In the genomic region with DNA sequence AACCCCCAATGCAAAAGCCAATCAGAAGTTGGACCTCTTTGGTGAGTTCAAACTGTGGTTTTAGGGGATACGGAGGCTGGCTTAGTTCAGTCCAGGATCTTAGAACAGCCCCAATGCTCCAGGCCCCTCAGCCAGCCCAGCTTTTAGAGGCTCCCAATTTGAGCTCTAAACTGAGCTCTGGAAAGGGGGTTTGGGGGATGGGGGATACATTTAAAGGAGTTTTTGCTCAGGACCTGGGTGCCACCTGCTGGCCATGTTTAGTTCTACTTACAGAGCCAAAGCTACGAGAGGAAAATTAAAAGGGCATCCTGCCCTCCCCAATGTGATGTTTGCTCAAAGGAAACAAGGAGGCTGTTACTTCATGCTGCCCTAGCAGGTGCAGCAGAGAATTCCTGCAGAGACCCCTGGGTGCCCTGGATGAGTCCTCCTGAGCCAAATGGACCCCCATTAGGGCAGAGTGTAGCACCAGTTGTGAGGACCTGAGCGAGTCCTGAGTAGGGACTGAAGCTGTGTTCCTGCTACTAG, we compare ENCODE assay signal across 8 cellular contexts. TPM values are rescaled to one million over a fixed set of nuclear protein-coding genes. Genes with fewer than 3 reads are reported as not detected.
DNase-seq lines count a peak whose midpoint lies in the region; ATAC-seq and TF ChIP-seq lines count a peak whose summit lies in the region.

No MANE protein-coding gene starts in this region.

- no peak overlapping the region for H2BK12ac ChIP-seq in trophoblast cell (ENCODE audit: low read length)

- no peak overlapping the region for H3K23ac ChIP-seq in trophoblast cell (ENCODE audit: low read length)

- peak; percentile 73 for DNase-seq in D341Med (ENCODE audit: low spot score)
- DNase-seq in HuH-7 (ENCODE audit: low spot score) = peak; percentile 65
- DNase-seq in OCI-M2 (lab: John Stamatoyannopoulos, UW; ENCODE audit: unreplicated experiment) = peak; percentile 28
- DNase-seq in activated effector memory CD4-positive, alpha-beta T cell treated with anti-CD3 and anti-CD28 coated beads, Interleukin-2, amount 50 U/mL, for 16 hours = peak; percentile 75
- peak; percentile 42 to 72 for DNase-seq in trophoblast cell

- H3K27ac ChIP-seq in gastroesophageal sphincter (no peak overlapping the region), trophoblast cell (ENCODE audit: low read depth, low read length) (no peak overlapping the region)

- TF ChIP-seq POLR2A in gastroesophageal sphincter (IDR thresholded peaks at IDR 0.05) = no peak

- H3K36me3 ChIP-seq in gastroesophageal sphincter (peaks cover 0 to under 1% of the 10 kb centered on the region in 2 donors), trophoblast cell (ENCODE audit: control insufficient read depth in 1 of 2, insufficient read depth in 2 of 2, low read length in 2 of 2) (peaks cover 2 to 4% of the 10 kb centered on the region in 2 experiments)

- WGBS in gastroesophageal sphincter (ENCODE audit: low coverage in 1 of 2), 2 donors = 11 to 40% methylated on average over 1 to 2 of the region's 3 CpGs
- WGBS in trophoblast cell (ENCODE audit: extremely low coverage, insufficient coverage, insufficient read length) = no CpG with 5 or more reads among the region's 3 CpGs

- H3K4me2 ChIP-seq in trophoblast cell (ENCODE audit: low read length) = no peak overlapping the region

- H3K9ac ChIP-seq in trophoblast cell (ENCODE audit: low read length) = no peak overlapping the region

- no peak overlapping the region for H3K18ac ChIP-seq in trophoblast cell (ENCODE audit: low read length)

- peak overlapping the region; percentile 40 for H2AK5ac ChIP-seq in trophoblast cell (ENCODE audit: low read length)

- ATAC-seq in gastroesophageal sphincter (no peak), HG02870 (IDR thresholded peaks at IDR 0.05; ENCODE audit: unreplicated experiment) (no peak), HG02885 (IDR thresholded peaks at IDR 0.05; ENCODE audit: poor library complexity, unreplicated experiment) (no peak)

- no peak overlapping the region for H3K14ac ChIP-seq in trophoblast cell (ENCODE audit: low read length)

- H2AFZ ChIP-seq in trophoblast cell (ENCODE audit: insufficient read depth, low read length, poor library complexity) = no peak overlapping the region

- H4K8ac ChIP-seq in trophoblast cell (ENCODE audit: low read depth, low read length) = no peak overlapping the region

- no peak for TF ChIP-seq EP300 in gastroesophageal sphincter (IDR thresholded peaks at IDR 0.05)

- H3K27me3 ChIP-seq in gastroesophageal sphincter (no peaks in the 10 kb centered on the region), trophoblast cell (ENCODE audit: insufficient read depth, low read length) (no peaks in the 10 kb centered on the region)

- H3K4ac ChIP-seq in trophoblast cell (ENCODE audit: low read depth, low read length) = no peak overlapping the region

- H3K4me1 ChIP-seq in gastroesophageal sphincter (peaks cover 0 to 41% (median 8%) of the 10 kb centered on the region in 3 donors), trophoblast cell (ENCODE audit: control insufficient read depth in 1 of 2, insufficient read depth in 2 of 2, low read length in 2 of 2) (peaks cover 11 to 16% of the 10 kb centered on the region in 2 experiments)

- H3K79me2 ChIP-seq in trophoblast cell (ENCODE audit: control insufficient read depth, insufficient read depth, low read length, poor library complexity) = no peaks in the 10 kb centered on the region

- H3K4me3 ChIP-seq in gastroesophageal sphincter (no peak overlapping the region), trophoblast cell (ENCODE audit: low read depth, low read length) (no peak overlapping the region)

- no peak overlapping the region for H2BK120ac ChIP-seq in trophoblast cell (ENCODE audit: insufficient read depth, low read length, poor library complexity)

- TF ChIP-seq CTCF in gastroesophageal sphincter (IDR thresholded peaks at IDR 0.05) = peak in 3 of 4 experiments; percentile 59 to 77 (median 69)

- H4K12ac ChIP-seq in trophoblast cell (ENCODE audit: low read depth, low read length) = no peak overlapping the region

- no peak overlapping the region for H4K91ac ChIP-seq in trophoblast cell (ENCODE audit: low read depth, low read length)

- no peaks in the 10 kb centered on the region for H3K9me3 ChIP-seq in gastroesophageal sphincter
- H3K9me3 ChIP-seq in trophoblast cell (ENCODE audit: insufficient read depth, low read depth, low read length) = no peaks in the 10 kb centered on the region

- no peak overlapping the region for H2BK5ac ChIP-seq in trophoblast cell (ENCODE audit: low read depth, low read length, poor library complexity)

- peaks cover 7% of the 10 kb centered on the region for H3K79me1 ChIP-seq in trophoblast cell (ENCODE audit: low read length)

RNA-seq across cellular contexts. Expression of gene TMEM214, which starts 15.9 kb away (rescaled TPM):
- total RNA-seq in gastroesophageal sphincter = 10 to 100 TPM; 16.7 to 39.4 (median 30.3) TPM
- polyA plus RNA-seq in trophoblast cell (2013) = 108 and 120 TPM in 2 replicates

RNA-seq across cellular contexts. Expression of gene AGBL5, which starts 34.6 kb away (rescaled TPM):
- 10 to 100 TPM; 16.2 to 31.7 (median 23.0) TPM for total RNA-seq in gastroesophageal sphincter
- polyA plus RNA-seq in trophoblast cell (2013) = 24.8 and 25.8 TPM in 2 replicates

RNA-seq across cellular contexts. Expression of gene MAPRE3, which starts 46.4 kb away (rescaled TPM):
- total RNA-seq in gastroesophageal sphincter = 10 to 100 TPM in 3 of 4 donors, 1 to 10 TPM in 1; 8.5 to 18.6 (median 12.4) TPM
- polyA plus RNA-seq in trophoblast cell (2013) = 5.8 and 6.8 TPM in 2 replicates

RNA-seq across cellular contexts. Expression of gene OST4, which starts 54.6 kb away (rescaled TPM):
- total RNA-seq in gastroesophageal sphincter = 100 to 1,000 TPM; 201 to 353 (median 221) TPM
- polyA plus RNA-seq in trophoblast cell (2013) = 1,181 and 1,209 TPM in 2 replicates
